ENCODE assay signal across 27 cellular contexts in genomic region chr18:42334931-42335330, GRCh38.
"Had no signal": no experiment of that assay in that cellular context is flagged by ENCODE, and none has a peak within 500 bp of the region (broad histone marks: within the 10 kb centered on the region; RNA-seq: fewer than 3 reads in every experiment).

No MANE protein-coding gene starts in this region.

- H3K36me3 ChIP-seq: esophagus squamous epithelium, gastrocnemius medialis, heart right ventricle, left lung, lower lobe of right lung had no signal

- H3K27me3 Mint-ChIP-seq: dendritic cell treated with granulocyte-macrophage colony-stimulating factor and Interleukin-4, amounts not matched to agents 40 ng/mL and 50 ng/mL, for 4 days; effector memory CD8-positive, alpha-beta T cell; naive thymus-derived CD8-positive, alpha-beta T cell had no signal

- DNase-seq: cortex of kidney; effector CD8-positive, alpha-beta T cell; effector memory CD8-positive, alpha-beta T cell; endodermal cell; erythroblast; esophagus squamous epithelium; foreskin fibroblast; foreskin melanocyte; gastrocnemius medialis; glutamatergic neuron; head of caudate nucleus; heart right ventricle; hippocampal formation; left cardiac atrium; left lung; left ventricle myocardium superior; lower lobe of right lung; mucosa of descending colon; naive B cell; naive thymus-derived CD8-positive, alpha-beta T cell had no signal

- H3K4me1 ChIP-seq: esophagus squamous epithelium, gastrocnemius medialis, heart right ventricle, left lung, lower lobe of right lung had no signal

- H3K27me3 ChIP-seq: esophagus squamous epithelium, gastrocnemius medialis, heart right ventricle, left lung had no signal

- H3K4me1 Mint-ChIP-seq: naive B cell; naive thymus-derived CD8-positive, alpha-beta T cell had no signal

- ATAC-seq: effector memory CD8-positive, alpha-beta T cell; esophagus mucosa; gastrocnemius medialis; heart right ventricle; left cardiac atrium; left lung; left ventricle myocardium superior; lower lobe of right lung; mucosa of descending colon; naive thymus-derived CD8-positive, alpha-beta T cell had no signal

- FAIRE-seq: endometrium, islet of Langerhans, keratinocyte had no signal

- H3K4me3 Mint-ChIP-seq: dendritic cell treated with granulocyte-macrophage colony-stimulating factor and Interleukin-4, amounts not matched to agents 40 ng/mL and 50 ng/mL, for 4 days; effector memory CD8-positive, alpha-beta T cell; endodermal cell; mesothelial cell of epicardium; naive B cell; naive thymus-derived CD8-positive, alpha-beta T cell had no signal

- H3K27ac Mint-ChIP-seq: dendritic cell treated with granulocyte-macrophage colony-stimulating factor and Interleukin-4, amounts not matched to agents 40 ng/mL and 50 ng/mL, for 4 days; effector memory CD8-positive, alpha-beta T cell; endodermal cell; mesothelial cell of epicardium; naive B cell; naive thymus-derived CD8-positive, alpha-beta T cell had no signal

- H3K27ac ChIP-seq: epithelial cell of prostate, esophagus squamous epithelium, gastrocnemius medialis, heart right ventricle, left lung, lower lobe of right lung had no signal

- H3K36me3 Mint-ChIP-seq: naive B cell had no signal

- H3K9me3 ChIP-seq: gastrocnemius medialis, lower lobe of right lung, mucosa of descending colon had no signal

- H3K4me3 ChIP-seq: esophagus squamous epithelium, gastrocnemius medialis, heart right ventricle, left lung, lower lobe of right lung, mucosa of descending colon had no signal
